In genomic region chr1:67652800-67653199, GRCh38 we compare ENCODE assay signal across 10 cellular contexts. TPM values are rescaled to one million over a fixed set of nuclear protein-coding genes. Genes with fewer than 3 reads are reported as not detected.
DNase-seq lines count a peak whose midpoint lies in the region; ATAC-seq and TF ChIP-seq lines count a peak whose summit lies in the region.
"Had no signal": no experiment of that assay in that cellular context is flagged by ENCODE, and none has a peak within 500 bp of the region (broad histone marks: within the 10 kb centered on the region; RNA-seq: fewer than 3 reads in every experiment).

No MANE protein-coding gene starts in this region.

- H3K9me3 Mint-ChIP-seq in glutamatergic neuron (ENCODE audit: unreplicated experiment) = peaks cover 2% of the 10 kb centered on the region

- H2BK15ac ChIP-seq in IMR-90 (ENCODE audit: low read depth, low read length) = no peak overlapping the region

- H2BK20ac ChIP-seq in IMR-90 (ENCODE audit: low read depth, low read length) = no peak overlapping the region

- H3K36me3 ChIP-seq in IMR-90 (ENCODE audit: control insufficient read depth, insufficient read depth, low read length) (no peaks in the 10 kb centered on the region), body of pancreas (replicated peaks in 1 of 2; ENCODE audit: insufficient read depth in 1 of 2, low read depth in 2 of 2) (no peaks in the 10 kb centered on the region)

- H3K79me1 ChIP-seq in IMR-90 (ENCODE audit: low read depth in 1 of 2, low read length in 2 of 2) = no peaks in the 10 kb centered on the region

- CTCF ChIA-PET in IMR-90 (lab: Yijun Ruan, JAX) = no interaction called here

- H3K23ac ChIP-seq in IMR-90 (ENCODE audit: low read depth, low read length) = no peak overlapping the region

- ATAC-seq in GM18870 (IDR thresholded peaks at IDR 0.05; ENCODE audit: unreplicated experiment) = peak; percentile 41
- ATAC-seq in IMR-90 (ENCODE audit: low read depth) = peak; percentile 85
- ATAC-seq in body of pancreas = peak; percentile 12
- peak; percentile 51 for ATAC-seq in sciatic nerve

- H2BK120ac ChIP-seq in IMR-90 (ENCODE audit: low read depth, low read length) = peak overlapping the region; percentile 16; the same call in 1 of the 2 replicates

- no peak overlapping the region for H3K4me3 Mint-ChIP-seq in glutamatergic neuron (ENCODE audit: unreplicated experiment)
- H3K4me3 Mint-ChIP-seq: activated naive CD8-positive, alpha-beta T cell had no signal

- H3K27me3 Mint-ChIP-seq in glutamatergic neuron (ENCODE audit: unreplicated experiment) = peaks cover 9% of the 10 kb centered on the region

- peak overlapping the region; percentile 73 for H2AK9ac ChIP-seq in IMR-90 (replicated peaks; ENCODE audit: low read depth, low read length, poor library complexity)

- H3K9ac ChIP-seq in IMR-90 (ENCODE audit: low read depth, low read length) = no peak overlapping the region

- no peak for TF ChIP-seq POLR2A in IMR-90 (IDR thresholded peaks at IDR 0.05; ENCODE audit: low read depth, low read length)
- no peak for TF ChIP-seq POLR2A in body of pancreas (IDR thresholded peaks at IDR 0.05)

- H2AK5ac ChIP-seq in IMR-90 (ENCODE audit: low read depth, low read length) = no peak overlapping the region

- H3K27me3 ChIP-seq in IMR-90 (ENCODE audit: control insufficient read depth, insufficient read depth, low read length) (no peaks in the 10 kb centered on the region), body of pancreas (no peaks in the 10 kb centered on the region)

- no peak for TF ChIP-seq CTCF in IMR-90 (conservative IDR thresholded peaks at IDR 0.05; ENCODE audit: low read depth, low read length)
- no peak for TF ChIP-seq CTCF in body of pancreas (IDR thresholded peaks at IDR 0.05)
- TF ChIP-seq CTCF in glutamatergic neuron (IDR thresholded peaks at IDR 0.05; ENCODE audit: partially characterized antibody, unreplicated experiment) = no peak

- BruUV-seq in IMR-90 (replicated peaks; lab: Mats Ljungman, UMichigan) = no TSS peak

- no peaks in the 10 kb centered on the region for H4K20me1 ChIP-seq in IMR-90 (ENCODE audit: insufficient read depth, low read length)

- peaks cover 7% of the 10 kb centered on the region for H3K4me1 Mint-ChIP-seq in glutamatergic neuron (ENCODE audit: low read depth, unreplicated experiment)

- peak overlapping the region in 1 of 2 experiments; percentile 50; a peak in 2 of 4 replicates for H4K8ac ChIP-seq in IMR-90 (ENCODE audit: low read depth in 2 of 2, low read length in 2 of 2)

- H3K4me1 ChIP-seq in IMR-90 (ENCODE audit: control insufficient read depth, insufficient read depth, low read length) (peaks cover 10% of the 10 kb centered on the region), body of pancreas (peaks cover under 1% of the 10 kb centered on the region)

- WGBS in IMR-90 (ENCODE audit: extremely low coverage in 2 of 2, insufficient read length in 1 of 2), 2 experiments = no CpG with 5 or more reads among the region's 2 CpGs
- WGBS in body of pancreas, 2 donors = 82 to 86% methylated on average over 2 of the region's 2 CpGs

- no peak for TF ChIP-seq RAD21 in IMR-90 (IDR thresholded peaks at IDR 0.05; ENCODE audit: low read length)

- H3K56ac ChIP-seq in IMR-90 (ENCODE audit: extremely low read depth, insufficient read depth, low read length) = no peak overlapping the region

- no peak overlapping the region for H2BK5ac ChIP-seq in IMR-90 (ENCODE audit: low read depth, low read length, poor library complexity, severe bottlenecking)

- POLR2A ChIA-PET in IMR-90 (lab: Charles Lee; ENCODE audit: unreplicated experiment) = no interaction called here

- intact Hi-C loops in IMR-90 (cut with micrococcal nuclease) (no loop called here), body of pancreas (cut with DNase I) (no loop called here), sciatic nerve (cut with DNase I) (no loop called here)

- H3K4ac ChIP-seq in IMR-90 (ENCODE audit: low read depth, low read length) = no peak overlapping the region

- no peak overlapping the region for H3K14ac ChIP-seq in IMR-90 (replicated peaks; ENCODE audit: low read depth, low read length)

- H4K91ac ChIP-seq in IMR-90 (ENCODE audit: insufficient read depth, low read depth, low read length) = no peak overlapping the region

- H4K5ac ChIP-seq in IMR-90 (ENCODE audit: low read depth, low read length) = no peak overlapping the region

- H3K27ac Mint-ChIP-seq in glutamatergic neuron (ENCODE audit: unreplicated experiment) = no peak overlapping the region
- H3K27ac Mint-ChIP-seq: activated naive CD8-positive, alpha-beta T cell had no signal

- H2AFZ ChIP-seq in IMR-90 (replicated peaks; ENCODE audit: low read length, poor library complexity) = peak overlapping the region; percentile 61

- in situ Hi-C loops in IMR-90 (cut with MboI; ENCODE audit: low sequenced_read_pairs) = no loop called here

- no peaks in the 10 kb centered on the region for H3K36me3 Mint-ChIP-seq in glutamatergic neuron (ENCODE audit: unreplicated experiment)
- H3K36me3 Mint-ChIP-seq: activated naive CD8-positive, alpha-beta T cell had no signal

- H3K18ac ChIP-seq in IMR-90 (ENCODE audit: low read depth, low read length) = 0 out of 2 replicates have a peak overlapping the region, but pooled peaks have one; percentile 10

- H3K4me3 ChIP-seq in IMR-90 (ENCODE audit: insufficient read depth, low read depth, low read length) (no peak overlapping the region), body of pancreas (no peak overlapping the region)
- H3K4me3 ChIP-seq: lung had no signal

- dilution Hi-C loops in IMR-90 (cut with HindIII; ENCODE audit: low sequenced_read_pairs, unreplicated experiment) = no loop called here

- DNase-seq in IMR-90 (peak; percentile 91), body of pancreas (no peak), sciatic nerve (ENCODE audit: low spot score) (no peak), NCI-H146 (lab: John Stamatoyannopoulos, UW) (no peak), COR-L47 (lab: John Stamatoyannopoulos, UW) (no peak), glutamatergic neuron (no peak)
- no peak for DNase-seq in central memory CD4-positive, alpha-beta T cell

- H3K9me1 ChIP-seq in IMR-90 (ENCODE audit: insufficient read depth, low read length) = peaks cover 8% of the 10 kb centered on the region

- H3K4me2 ChIP-seq in IMR-90 (ENCODE audit: low read depth, low read length) = peak overlapping the region; percentile 20; the same call in 1 of the 2 replicates

- H3K9me3 ChIP-seq in IMR-90 (ENCODE audit: control insufficient read depth, insufficient read depth, low read length) (no peaks in the 10 kb centered on the region), body of pancreas (no peaks in the 10 kb centered on the region)

- H3K27ac ChIP-seq in IMR-90 (ENCODE audit: insufficient read depth, low read length) = no peak overlapping the region
- H3K27ac ChIP-seq in body of pancreas = no peak overlapping the region

TF ChIP-seq in IMR-90, 13 proteins besides CTCF, POLR2A, EP300 and RAD21:
- no peak for TF ChIP-seq SMC3 (IDR thresholded peaks at IDR 0.05; ENCODE audit: low read depth, low read length)
- TF ChIP-seq USF2 (IDR thresholded peaks at IDR 0.05; ENCODE audit: low read depth, low read length) = peak; percentile 19; the same call in 1 of the 2 replicates
- no peak for TF ChIP-seq RCOR1 (IDR thresholded peaks at IDR 0.05; ENCODE audit: insufficient replicate concordance, low read length)
- peak; percentile 40 for TF ChIP-seq MAFK (IDR thresholded peaks at IDR 0.05; ENCODE audit: low read depth, low read length)
- peak; percentile 63; the same call in 1 of the 2 replicates for TF ChIP-seq NFE2L2 (IDR thresholded peaks at IDR 0.05; ENCODE audit: low read depth, low read length)
- TF ChIP-seq ELK1 (IDR thresholded peaks at IDR 0.05; ENCODE audit: borderline replicate concordance, low read depth, low read length) = no peak
- peak; percentile 55; the same call in 1 of the 2 replicates for TF ChIP-seq FOS (IDR thresholded peaks at IDR 0.05; ENCODE audit: low read depth, low read length)
- TF ChIP-seq BHLHE40 (IDR thresholded peaks at IDR 0.05; ENCODE audit: low read depth, low read length) = 0 out of 2 replicates have a peak, but pooled peaks have one; percentile 3
- TF ChIP-seq CEBPB (IDR thresholded peaks at IDR 0.05; ENCODE audit: low read depth, low read length) = peak; percentile 89
TF ChIP-seq in IMR-90: peak in this region for 6.

RNA-seq across cellular contexts. Expression of gene GADD45A, which starts 32.2 kb away (rescaled TPM):
- total RNA-seq in IMR-90 (2012; rRNA removed) = 10.9 and 16.7 TPM in 2 replicates
- polyA plus RNA-seq in IMR-90 (2012; rRNA removed) = 114 and 129 TPM in 2 replicates
- polyA plus RNA-seq in IMR-90 (2012; cell fraction: cytosol; rRNA removed) = 128 and 171 TPM in 2 replicates
- 210 and 388 TPM in 2 replicates for polyA plus RNA-seq in IMR-90 (2012; cell fraction: nucleus; rRNA removed; ENCODE audit: low replicate concordance)
- total RNA-seq in body of pancreas = 10 to 100 TPM; 18.5 to 28.3 TPM
- 34.6 TPM for total RNA-seq in sciatic nerve
- 143 TPM for total RNA-seq in glutamatergic neuron (ENCODE audit: unreplicated experiment)

Comparison
In these comparisons a context has a peak if more than half of its experiments do, and no peak if none do; other contexts are left out.
1. ATAC-seq: peak in every context shown above with its lines; median percentile 85 in IMR-90; 51 in sciatic nerve; 41 in GM18870; 12 in body of pancreas.